15 cellular contexts compared by ENCODE assay signal in the genomic region with DNA sequence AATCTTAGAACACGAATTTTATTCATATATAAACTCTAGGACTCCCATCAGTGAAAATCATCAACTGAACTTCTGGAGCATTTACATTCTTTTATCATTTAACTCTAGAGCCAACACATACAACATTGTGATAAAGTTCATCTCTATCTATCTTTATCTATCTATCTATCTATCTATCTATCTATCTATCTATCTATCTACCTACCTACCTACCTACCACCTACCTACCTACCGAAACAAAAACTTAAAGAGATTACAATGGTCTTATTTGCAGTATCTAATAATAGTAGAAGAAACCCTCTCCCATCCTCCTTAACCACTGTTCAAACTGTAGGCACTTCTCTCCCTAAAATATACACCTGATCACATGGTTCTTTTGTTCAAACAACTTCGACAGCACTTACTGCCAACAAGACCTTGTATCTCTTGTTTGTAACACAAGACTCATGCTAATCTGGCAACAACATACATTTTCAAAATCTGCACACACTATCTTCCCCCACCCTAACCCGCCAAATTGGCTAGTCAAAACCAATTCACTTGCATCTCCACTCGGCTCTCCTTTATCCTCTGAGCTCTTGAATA.
"Had no signal": no experiment of that assay in that cellular context is flagged by ENCODE, and none has a peak within 500 bp of the region (broad histone marks: within the 10 kb centered on the region; RNA-seq: fewer than 3 reads in every experiment).

No MANE protein-coding gene starts in this region.

- H3K27ac ChIP-seq: breast epithelium, gastroesophageal sphincter, heart right ventricle, parathyroid adenoma, tibial artery, vagina had no signal

- H3K4me3 Mint-ChIP-seq: activated T-helper 1 cell treated with anti-CD3 and anti-CD28 coated beads, Interleukin-12 subunit alpha, Interleukin-12 subunit beta, Interleukin-2, Interleukin-4 antibody, amounts not matched to agents 30 ng/mL and 10 ng/mL and 1 ng/mL, durations not matched to agents 14 hours and 24 hours and 36 hours; naive B cell; stimulated activated effector memory CD8-positive, alpha-beta T cell treated with anti-CD3 and anti-CD28 coated beads, Interleukin-12 subunit alpha, Interleukin-12 subunit beta, amount 100 ng/mL, for 72 hours; T-helper 1 cell treated with Interleukin-12 subunit alpha and Interleukin-12 subunit beta and Interleukin-4 antibody, amounts not matched to agents 30 μg/mL and 1 μg/mL, for 36 hours had no signal

- H3K4me1 Mint-ChIP-seq: stimulated activated effector memory CD8-positive, alpha-beta T cell treated with anti-CD3 and anti-CD28 coated beads, Interleukin-12 subunit alpha, Interleukin-12 subunit beta, amount 100 ng/mL, for 72 hours had no signal

- H3K9ac ChIP-seq: parathyroid adenoma had no signal

- H3K36me3 ChIP-seq: breast epithelium had no signal

- H2AFZ ChIP-seq: parathyroid adenoma had no signal

- H3K4me3 ChIP-seq: breast epithelium, gastroesophageal sphincter, heart right ventricle, tibial artery, vagina had no signal

- DNase-seq: activated CD4-positive, alpha-beta T cell treated with anti-CD3 and anti-CD28 coated beads for 48 hours; activated CD8-positive, alpha-beta memory T cell treated with anti-CD3 and anti-CD28 coated beads, Interleukin-2, amount 50 U/mL, for 48 hours; activated naive CD4-positive, alpha-beta T cell treated with Interleukin-2 at 50 U/mL for 16 hours; aorta; heart right ventricle; naive B cell; stimulated activated CD4-positive, alpha-beta T cell treated with anti-CD3 and anti-CD28 coated beads, Interleukin-12 subunit alpha, Interleukin-12 subunit beta, amount 100 ng/mL, for 4 hours; tibial artery had no signal

- H3K9me3 ChIP-seq: breast epithelium, gastroesophageal sphincter, heart right ventricle, tibial artery, vagina had no signal

- H3K4me1 ChIP-seq: breast epithelium, gastroesophageal sphincter, heart right ventricle, tibial artery, vagina had no signal

- H3K27me3 Mint-ChIP-seq: naive B cell had no signal

- H3K27me3 ChIP-seq: breast epithelium, gastroesophageal sphincter, heart right ventricle, tibial artery, vagina had no signal

- H3K27ac Mint-ChIP-seq: activated T-helper 1 cell treated with anti-CD3 and anti-CD28 coated beads, Interleukin-12 subunit alpha, Interleukin-12 subunit beta, Interleukin-2, Interleukin-4 antibody, amounts not matched to agents 30 ng/mL and 10 ng/mL and 1 ng/mL, durations not matched to agents 14 hours and 24 hours and 36 hours; T-helper 1 cell treated with Interleukin-12 subunit alpha and Interleukin-12 subunit beta and Interleukin-4 antibody, amounts not matched to agents 30 μg/mL and 1 μg/mL, for 36 hours had no signal

- H3K79me2 ChIP-seq: parathyroid adenoma had no signal

- H3K9me3 Mint-ChIP-seq: activated T-helper 1 cell treated with anti-CD3 and anti-CD28 coated beads, Interleukin-12 subunit alpha, Interleukin-12 subunit beta, Interleukin-2, Interleukin-4 antibody, amounts not matched to agents 30 ng/mL and 10 ng/mL and 1 ng/mL, durations not matched to agents 14 hours and 24 hours and 36 hours; naive B cell; stimulated activated effector memory CD8-positive, alpha-beta T cell treated with anti-CD3 and anti-CD28 coated beads, Interleukin-12 subunit alpha, Interleukin-12 subunit beta, amount 100 ng/mL, for 72 hours; T-helper 1 cell treated with Interleukin-12 subunit alpha and Interleukin-12 subunit beta and Interleukin-4 antibody, amounts not matched to agents 30 μg/mL and 1 μg/mL, for 36 hours had no signal

- ATAC-seq: gastroesophageal sphincter; heart right ventricle; stimulated activated effector memory CD8-positive, alpha-beta T cell treated with anti-CD3 and anti-CD28 coated beads, Interleukin-12 subunit alpha, Interleukin-12 subunit beta, amount 100 ng/mL, for 72 hours had no signal
